Comparison of ENCODE assay signal across 1 cellular context in genomic region chr18:55529581-55529980, GRCh38.
TF ChIP-seq lines count a peak whose summit lies in the region.

No MANE protein-coding gene starts in this region.

TF ChIP-seq in GM23338, 12 proteins besides CTCF, POLR2A, EP300 and RAD21 (continued from another document):
- TF ChIP-seq REST (IDR thresholded peaks at IDR 0.05; ENCODE audit: unreplicated experiment) (no peak), ZNF114 (CRISPR knock-in tag; IDR thresholded peaks at IDR 0.05) (no peak), STAT1 (IDR thresholded peaks at IDR 0.05; ENCODE audit: unreplicated experiment) (no peak), POLR2AphosphoS5 (IDR thresholded peaks at IDR 0.05; ENCODE audit: low read depth) (no peak), CREB1 (CRISPR knock-in tag; IDR thresholded peaks at IDR 0.05; ENCODE audit: low read depth) (no peak), NANOG (IDR thresholded peaks at IDR 0.05; ENCODE audit: borderline replicate concordance) (no peak), EZH2 (IDR thresholded peaks at IDR 0.05; ENCODE audit: low read depth, unreplicated experiment) (no peak), EZH2phosphoT487 (IDR thresholded peaks at IDR 0.05; ENCODE audit: unreplicated experiment) (no peak)
